In genomic region chr12:123928274-123928865, GRCh38 we compare ENCODE assay signal across 15 cellular contexts. TPM values are rescaled to one million over a fixed set of nuclear protein-coding genes. Genes with fewer than 3 reads are reported as not detected.
DNase-seq lines count a peak whose midpoint lies in the region; ATAC-seq and TF ChIP-seq lines count a peak whose summit lies in the region.
"Had no signal": no experiment of that assay in that cellular context is flagged by ENCODE, and none has a peak within 500 bp of the region (broad histone marks: within the 10 kb centered on the region; RNA-seq: fewer than 3 reads in every experiment).

No MANE protein-coding gene starts in this region.

- H3K36me3 ChIP-seq in Panc1 (ENCODE audit: control insufficient read depth, insufficient read depth, low read length) (no peaks in the 10 kb centered on the region), aorta (ENCODE audit: control insufficient read depth in 1 of 2, insufficient read depth in 2 of 2, low read length in 1 of 2) (no peaks in the 10 kb centered on the region), ascending aorta (no peaks in the 10 kb centered on the region)
- H3K36me3 ChIP-seq: neural progenitor cell had no signal

- intact Hi-C loops in Panc1 (cut with micrococcal nuclease; ENCODE audit: unreplicated experiment) = no loop called here
- intact Hi-C loops in aorta (cut with DNase I) = no loop called here
- intact Hi-C loops in ascending aorta (cut with DNase I) = no loop called here

- H3K4me1 ChIP-seq in Panc1 (ENCODE audit: control insufficient read depth, insufficient read depth, low read length) = no peaks in the 10 kb centered on the region
- no peaks in the 10 kb centered on the region for H3K4me1 ChIP-seq in aorta (ENCODE audit: control insufficient read depth in 1 of 2, insufficient read depth in 2 of 2, low read length in 2 of 2)
- no peaks in the 10 kb centered on the region for H3K4me1 ChIP-seq in ascending aorta
- H3K4me1 ChIP-seq: neural progenitor cell had no signal

- no peak overlapping the region for H3K4me3 ChIP-seq in Panc1 (ENCODE audit: low read depth in 2 of 2, low read length in 2 of 2)
- no peak overlapping the region for H3K4me3 ChIP-seq in aorta (ENCODE audit: low read length in 2 of 2)
- no peak overlapping the region for H3K4me3 ChIP-seq in ascending aorta
- H3K4me3 ChIP-seq: neural progenitor cell had no signal

- 84 to 85% methylated on average over 15 of the region's 15 CpGs for WGBS in aorta, 2 donors

- peak; percentile 59 for ATAC-seq in Panc1
- ATAC-seq in aorta (ENCODE audit: low FRiP score) = peak; percentile 36
- ATAC-seq: activated T-helper 17 cell treated with anti-CD3 and anti-CD28 coated beads, Interleukin-2, amount 50 U/mL, for 72 hours; PC-3; WTC11 had no signal

- H3K27ac ChIP-seq in Panc1 (ENCODE audit: low read length) (no peak overlapping the region), aorta (ENCODE audit: low read depth in 1 of 2, low read length in 2 of 2) (no peak overlapping the region), ascending aorta (no peak overlapping the region)
- H3K27ac ChIP-seq: neural progenitor cell had no signal

- peaks cover 10% of the 10 kb centered on the region; the same call in 1 of the 2 replicates for H3K27me3 ChIP-seq in Panc1 (ENCODE audit: control insufficient read depth, insufficient read depth, low read length)
- no peaks in the 10 kb centered on the region for H3K27me3 ChIP-seq in aorta (ENCODE audit: control insufficient read depth in 1 of 2, insufficient read depth in 2 of 2, low read length in 1 of 2)
- H3K27me3 ChIP-seq in ascending aorta = no peaks in the 10 kb centered on the region

- CTCF ChIA-PET in Panc1 (lab: Charles Lee) = no interaction called here

- TF ChIP-seq CTCF in Panc1 (IDR thresholded peaks at IDR 0.05) (no peak), ascending aorta (IDR thresholded peaks at IDR 0.05) (no peak)

- H3K9me3 ChIP-seq in Panc1 (ENCODE audit: control insufficient read depth, insufficient read depth, low read depth, low read length) = no peaks in the 10 kb centered on the region
- H3K9me3 ChIP-seq in aorta (ENCODE audit: control insufficient read depth, low read length) = peaks cover 1% of the 10 kb centered on the region
- no peaks in the 10 kb centered on the region for H3K9me3 ChIP-seq in ascending aorta

- no TSS peak for BruUV-seq in Panc1 (replicated peaks; lab: Mats Ljungman, UMichigan)

- POLR2A ChIA-PET in Panc1 (lab: Charles Lee) = no interaction called here

- DNase-seq in NCI-H748 (lab: John Stamatoyannopoulos, UW; ENCODE audit: unreplicated experiment) = peak; percentile 28
- no peak for DNase-seq in NCI-H748 treated with DMSO at 0.1 percent for 48 hours (lab: John Stamatoyannopoulos, UW)
- DNase-seq in NCI-H1436 (lab: John Stamatoyannopoulos, UW) = peak; percentile 60
- DNase-seq in Panc1 (ENCODE audit: low read depth, low spot score) = no peak
- no peak for DNase-seq in aorta
- no peak for DNase-seq in KG1 (lab: John Stamatoyannopoulos, UW)
- no peak for DNase-seq in hippocampal formation (lab: John Stamatoyannopoulos, UW)
- no peak for DNase-seq in ascending aorta (ENCODE audit: low spot score in 2 of 2)
- DNase-seq: amniotic stem cell, NCI-H1694 treated with DMSO at 0.1 percent for 48 hours, PC-3, retina had no signal

- in situ Hi-C loops in Panc1 (cut with HindIII; ENCODE audit: low pct_unique_long_range_greater_than_20kb, low sequenced_read_pairs) = no loop called here

RNA-seq across cellular contexts. Expression of gene CCDC92, which starts 44.3 kb away (rescaled TPM):
- 53.7 TPM for total RNA-seq in Panc1 (2021; ENCODE audit: unreplicated experiment)
- polyA plus RNA-seq in Panc1 (2012; ENCODE audit: insufficient read length) = 77.2 TPM
- total RNA-seq in aorta = 10 to 100 TPM; 46.3 to 70.8 TPM
- 10 to 100 TPM; 52.6 to 66.3 TPM for polyA plus RNA-seq in aorta
- total RNA-seq in ascending aorta = 31.0 TPM

RNA-seq across cellular contexts. Expression of gene ZNF664, which starts 44.6 kb away (rescaled TPM):
- total RNA-seq in Panc1 (2021; ENCODE audit: unreplicated experiment) (115 TPM), aorta (10 to 100 TPM; 57.7 to 59.3 TPM), ascending aorta (27.7 TPM)
- polyA plus RNA-seq in Panc1 (2012; ENCODE audit: insufficient read length) = 57.7 TPM
- 10 to 100 TPM; 36.1 to 68.2 TPM for polyA plus RNA-seq in aorta

Comparison
In these comparisons a context has a peak if more than half of its experiments do, and no peak if none do; other contexts are left out.
1. DNase-seq: peak in NCI-H748 (single experiment) and NCI-H1436 (single experiment); none in NCI-H748 treated with DMSO at 0.1 percent for 48 hours (single experiment), Panc1 (single experiment), aorta (0 of 2), KG1 (single experiment), hippocampal formation (0 of 2) and ascending aorta (0 of 2).